Comparison of ENCODE assay signal across 9 cellular contexts in the genomic region with DNA sequence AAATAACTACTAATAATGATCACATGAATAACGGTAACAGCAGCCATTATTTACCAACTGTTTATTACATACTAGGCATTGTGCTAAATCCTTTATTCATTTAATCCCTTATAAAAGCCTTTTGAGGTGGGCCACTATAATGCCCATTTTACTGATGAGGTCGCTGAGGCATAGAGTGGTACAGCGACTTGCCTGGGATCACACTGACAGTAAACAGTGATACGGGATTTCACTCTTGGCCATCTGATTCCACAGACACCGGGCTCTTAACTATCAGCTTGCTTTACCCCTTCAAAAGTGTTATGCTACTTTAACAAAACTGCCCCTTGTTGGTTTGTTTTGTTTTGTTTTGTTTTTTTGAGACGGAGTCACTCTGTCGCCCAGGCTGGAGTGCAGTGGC. TPM values are rescaled to one million over a fixed set of nuclear protein-coding genes. Genes with fewer than 3 reads are reported as not detected.
DNase-seq lines count a peak whose midpoint lies in the region; ATAC-seq and TF ChIP-seq lines count a peak whose summit lies in the region.
"Had no signal": no experiment of that assay in that cellular context is flagged by ENCODE, and none has a peak within 500 bp of the region (broad histone marks: within the 10 kb centered on the region; RNA-seq: fewer than 3 reads in every experiment).

No MANE protein-coding gene starts in this region.

- H3K27ac Mint-ChIP-seq in Calu3 (ENCODE audit: unreplicated experiment), result peak overlapping the region; percentile 68
- H3K27ac Mint-ChIP-seq in central memory CD8-positive, alpha-beta T cell (ENCODE audit: low read depth), result peak overlapping the region; percentile 97

- H3K4me1 Mint-ChIP-seq in Calu3 (ENCODE audit: low read depth, unreplicated experiment), result peaks cover 21% of the 10 kb centered on the region
- peaks cover 15% of the 10 kb centered on the region for H3K4me1 Mint-ChIP-seq in central memory CD8-positive, alpha-beta T cell

- no peaks in the 10 kb centered on the region for H3K9me3 Mint-ChIP-seq in Calu3 (ENCODE audit: low read depth, unreplicated experiment)
- H3K9me3 Mint-ChIP-seq in central memory CD8-positive, alpha-beta T cell, result no peaks in the 10 kb centered on the region

- H3K27me3 ChIP-seq in rectal smooth muscle tissue (ENCODE audit: control insufficient read depth, insufficient read depth, low read length), result no peaks in the 10 kb centered on the region
- H3K27me3 ChIP-seq: SJCRH30 had no signal

- TF ChIP-seq POLR2A in NB4 (IDR thresholded peaks at IDR 0.05; ENCODE audit: extremely low read depth, insufficient read length), result no peak

- intact Hi-C loops in Calu3 (cut with micrococcal nuclease; ENCODE audit: unreplicated experiment), result loop anchor here (1.0 to 2.0 kb wide), 2 partner anchors 54 to 130 kb away; no protein-coding TSS in a partner anchor

- CTCF ChIA-PET in Calu3 (lab: Charles Lee), result interaction anchor here (0.7 to 2.3 kb wide), 3 partner anchors 11 to 82 kb away, joined by 3 to 8 read pairs (median 4); partner anchors contain the start of gene VAPB

- no peaks in the 10 kb centered on the region for H3K27me3 Mint-ChIP-seq in Calu3 (ENCODE audit: unreplicated experiment)
- no peaks in the 10 kb centered on the region for H3K27me3 Mint-ChIP-seq in central memory CD8-positive, alpha-beta T cell

- BruUV-seq in Calu3 (replicated peaks; lab: Mats Ljungman, UMichigan), result no TSS peak

- peak overlapping the region; percentile 14 for H3K4me3 ChIP-seq in NB4 (ENCODE audit: low read depth, low read length)
- peak overlapping the region; percentile 7 for H3K4me3 ChIP-seq in rectal smooth muscle tissue (ENCODE audit: low read length)
- H3K4me3 ChIP-seq: SJCRH30 had no signal

- H3K27ac ChIP-seq in rectal smooth muscle tissue (ENCODE audit: low read depth, low read length), result no peak overlapping the region
- H3K27ac ChIP-seq: SJCRH30 had no signal

- peaks cover 11% of the 10 kb centered on the region for H3K4me1 ChIP-seq in rectal smooth muscle tissue (ENCODE audit: control insufficient read depth, insufficient read depth, low read length)

- peaks cover 38% of the 10 kb centered on the region for H3K36me3 Mint-ChIP-seq in Calu3 (ENCODE audit: insufficient read depth, unreplicated experiment)
- peaks cover 21% of the 10 kb centered on the region for H3K36me3 Mint-ChIP-seq in central memory CD8-positive, alpha-beta T cell (ENCODE audit: insufficient read depth)

- H3K4me3 Mint-ChIP-seq in Calu3 (ENCODE audit: low read depth, unreplicated experiment), result peak overlapping the region; percentile 91
- H3K4me3 Mint-ChIP-seq in central memory CD8-positive, alpha-beta T cell, result peak overlapping the region; percentile 64

- ATAC-seq in central memory CD8-positive, alpha-beta T cell (replicated peaks; ENCODE audit: extremely low read depth, poor library complexity, severe bottlenecking), result no peak
- ATAC-seq in HG03469 (IDR thresholded peaks at IDR 0.05; ENCODE audit: unreplicated experiment) (no peak), GM18858 (IDR thresholded peaks at IDR 0.05; ENCODE audit: unreplicated experiment) (no peak)

- TF ChIP-seq CTCF in Calu3 (IDR thresholded peaks at IDR 0.05; ENCODE audit: unreplicated experiment) (no peak), NB4 (IDR thresholded peaks at IDR 0.05; ENCODE audit: low read depth, low read length) (no peak)

- no peak overlapping the region for H3K9ac ChIP-seq in rectal smooth muscle tissue (ENCODE audit: low read length)

- no peak for DNase-seq in Calu3
- DNase-seq in NB4 (ENCODE audit: low read depth), result no peak
- DNase-seq in central memory CD8-positive, alpha-beta T cell (ENCODE audit: low spot score in 2 of 2), result no peak
- no peak for DNase-seq in NCI-H1436 (lab: John Stamatoyannopoulos, UW)
- DNase-seq: NCI-H510A had no signal

- no peaks in the 10 kb centered on the region for H3K36me3 ChIP-seq in rectal smooth muscle tissue (ENCODE audit: control insufficient read depth, insufficient read depth, low read length)

RNA-seq across cellular contexts. Expression of gene RAB22A, which starts 2.2 kb away (rescaled TPM):
- total RNA-seq in Calu3 (2022), result 28.9 and 29.0 TPM in 2 replicates
